Comparison of ENCODE assay signal across 8 cellular contexts in the genomic region with DNA sequence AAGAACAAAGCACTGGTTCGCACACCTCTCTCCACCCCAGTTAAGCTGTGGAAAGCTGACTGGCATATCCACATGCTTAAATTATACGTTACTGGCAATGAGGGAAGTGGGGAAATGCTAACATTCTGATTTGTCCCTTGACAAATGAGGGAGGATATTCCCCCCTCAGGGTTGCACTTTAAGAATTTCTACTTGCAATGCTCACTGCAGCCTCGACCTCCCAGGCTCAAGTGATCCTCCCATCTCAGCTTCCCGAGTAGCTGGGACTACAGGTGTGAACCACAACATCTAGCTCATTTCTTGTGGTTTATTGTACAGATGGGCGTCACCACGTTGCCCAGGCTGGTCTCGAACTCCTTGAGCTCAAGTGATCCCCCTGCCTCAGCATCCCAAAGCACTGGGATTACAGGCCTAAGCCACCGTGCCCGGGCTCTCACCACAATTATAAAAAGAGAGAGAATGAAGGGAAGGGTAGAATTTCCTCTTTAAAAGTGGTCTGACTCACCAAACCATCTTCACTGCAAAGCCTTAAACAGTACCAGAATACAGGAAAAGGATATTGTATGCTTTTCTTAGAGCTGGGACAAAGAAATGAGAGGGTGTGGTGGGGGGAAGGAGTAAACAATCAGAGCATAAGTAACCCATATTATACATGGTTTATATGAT. TPM values are rescaled to one million over a fixed set of nuclear protein-coding genes. Genes with fewer than 3 reads are reported as not detected.
DNase-seq lines count a peak whose midpoint lies in the region; ATAC-seq and TF ChIP-seq lines count a peak whose summit lies in the region.

No MANE protein-coding gene starts in this region.

- CTCF ChIA-PET in activated B cell treated with CpG ODN at 0.5 μM for 24 hours (lab: Charles Lee): interaction anchor here (1.0 kb wide), 1 partner anchor 9 kb away, joined by 4 read pairs; no protein-coding TSS in a partner anchor

- H3K27me3 ChIP-seq in gastroesophageal sphincter: no peaks in the 10 kb centered on the region

- 58 to 59% methylated on average over 2 to 6 of the region's 9 CpGs for WGBS in gastroesophageal sphincter (ENCODE audit: low coverage in 1 of 2), 2 donors

- no peaks in the 10 kb centered on the region for H3K27me3 Mint-ChIP-seq in activated B cell treated with CpG ODN at 0.5 μM for 24 hours
- H3K27me3 Mint-ChIP-seq in stimulated activated naive CD8-positive, alpha-beta T cell treated with anti-CD3 and anti-CD28 coated beads, Interleukin-15, amount 100 ng/mL, for 72 hours: no peaks in the 10 kb centered on the region

- peaks cover 88% of the 10 kb centered on the region for H3K4me1 Mint-ChIP-seq in activated B cell treated with CpG ODN at 0.5 μM for 24 hours
- peaks cover 90% of the 10 kb centered on the region for H3K4me1 Mint-ChIP-seq in stimulated activated naive CD8-positive, alpha-beta T cell treated with anti-CD3 and anti-CD28 coated beads, Interleukin-15, amount 100 ng/mL, for 72 hours

- no peak for TF ChIP-seq POLR2A in gastroesophageal sphincter (IDR thresholded peaks at IDR 0.05)

- intact Hi-C loops in activated B cell treated with CpG ODN at 0.5 μM for 24 hours (cut with micrococcal nuclease): loop anchor here (2.0 kb wide), 2 partner anchors 13 to 25 kb away; no protein-coding TSS in a partner anchor

- POLR2A ChIA-PET in activated B cell treated with CpG ODN at 0.5 μM for 24 hours (lab: Charles Lee): interaction anchor here (0.5 to 2.6 kb wide), 6 partner anchors 9 to 39 kb away, joined by 3 to 9 read pairs (median 3); a partner anchor contains a TSS

- no peaks in the 10 kb centered on the region for H3K9me3 Mint-ChIP-seq in activated B cell treated with CpG ODN at 0.5 μM for 24 hours
- no peaks in the 10 kb centered on the region for H3K9me3 Mint-ChIP-seq in stimulated activated naive CD8-positive, alpha-beta T cell treated with anti-CD3 and anti-CD28 coated beads, Interleukin-15, amount 100 ng/mL, for 72 hours

- H3K36me3 ChIP-seq in gastroesophageal sphincter: no peaks in the 10 kb centered on the region

- H3K4me3 Mint-ChIP-seq in activated B cell treated with CpG ODN at 0.5 μM for 24 hours: peak overlapping the region; percentile 16
- peak overlapping the region; percentile 71 to 72 for H3K4me3 Mint-ChIP-seq in stimulated activated naive CD8-positive, alpha-beta T cell treated with anti-CD3 and anti-CD28 coated beads, Interleukin-15, amount 100 ng/mL, for 72 hours

- peak overlapping the region; percentile 53 to 81 (median 72) for H3K27ac ChIP-seq in gastroesophageal sphincter

- peaks cover 49 to 100% (median 64%) of the 10 kb centered on the region in 3 donors for H3K4me1 ChIP-seq in gastroesophageal sphincter

- DNase-seq in activated gamma-delta T cell treated with Interleukin-2 at 50 U/mL for 16 hours: peak; percentile 6
- no peak for DNase-seq in activated gamma-delta T cell (lab: John Stamatoyannopoulos, UW)
- DNase-seq in activated B cell treated with CpG ODN at 0.5 μM for 24 hours: no peak
- peak in 1 of 2 donors; percentile 53 for DNase-seq in stimulated activated naive CD8-positive, alpha-beta T cell treated with anti-CD3 and anti-CD28 coated beads, Interleukin-15, amount 100 ng/mL, for 72 hours
- no peak for DNase-seq in NAMALWA (ENCODE audit: low spot score)

- no peak overlapping the region for H3K4me3 ChIP-seq in gastroesophageal sphincter

- peaks cover 20% of the 10 kb centered on the region for H3K36me3 Mint-ChIP-seq in activated B cell treated with CpG ODN at 0.5 μM for 24 hours (ENCODE audit: low read depth)

- H3K9me3 ChIP-seq in gastroesophageal sphincter: no peaks in the 10 kb centered on the region

- peak overlapping the region; percentile 43 for H3K27ac Mint-ChIP-seq in activated B cell treated with CpG ODN at 0.5 μM for 24 hours
- H3K27ac Mint-ChIP-seq in stimulated activated naive CD8-positive, alpha-beta T cell treated with anti-CD3 and anti-CD28 coated beads, Interleukin-15, amount 100 ng/mL, for 72 hours: peak overlapping the region; percentile 68 to 91

- no peak for TF ChIP-seq CTCF in activated B cell treated with CpG ODN at 0.5 μM for 24 hours (IDR thresholded peaks at IDR 0.05)
- no peak for TF ChIP-seq CTCF in gastroesophageal sphincter (IDR thresholded peaks at IDR 0.05)

- no peak for ATAC-seq in activated B cell treated with CpG ODN at 0.5 μM for 24 hours (ENCODE audit: low read depth)
- no peak for ATAC-seq in gastroesophageal sphincter
- ATAC-seq in stimulated activated naive CD8-positive, alpha-beta T cell treated with anti-CD3 and anti-CD28 coated beads, Interleukin-15, amount 100 ng/mL, for 72 hours: peak; percentile 60
- ATAC-seq in HG02763 (IDR thresholded peaks at IDR 0.05; ENCODE audit: unreplicated experiment): no peak
- no peak for ATAC-seq in HG03135 (IDR thresholded peaks at IDR 0.05; ENCODE audit: unreplicated experiment)

- no peak for TF ChIP-seq EP300 in gastroesophageal sphincter (IDR thresholded peaks at IDR 0.05)

RNA-seq across cellular contexts. Expression of a gene that starts 38.9 kb away (rescaled TPM):
- total RNA-seq in activated B cell treated with CpG ODN at 0.5 μM for 24 hours: 127 and 152 TPM in 2 replicates
- 10 to 100 TPM; 57.7 to 91.2 (median 75.1) TPM for total RNA-seq in gastroesophageal sphincter
